8 cellular contexts compared by ENCODE assay signal in genomic region chr19:40425450-40426287, GRCh38. TPM values are rescaled to one million over a fixed set of nuclear protein-coding genes. Genes with fewer than 3 reads are reported as not detected.
DNase-seq lines count a peak whose midpoint lies in the region; ATAC-seq and TF ChIP-seq lines count a peak whose summit lies in the region.

Gene SERTAD1 (minus strand): TSS chr19:40425992. CDS start chr19:40423546, 2,446 bp downstream.

- H3K27me3 ChIP-seq in vagina: no peaks in the 10 kb centered on the region

- H3K4me1 ChIP-seq in vagina: peaks cover 47% of the 10 kb centered on the region

- intact Hi-C loops in left ventricle myocardium superior (cut with micrococcal nuclease) (no loop called here), vagina (cut with DNase I) (no loop called here)

- H3K9me3 ChIP-seq in vagina: no peaks in the 10 kb centered on the region

- peak within 1 kb of the TSS; percentile 99 for H3K27ac ChIP-seq in vagina

- H3K4me3 ChIP-seq in vagina: peak within 1 kb of the TSS; percentile 63 to 87

- ATAC-seq in GM18498 (IDR thresholded peaks at IDR 0.05; ENCODE audit: unreplicated experiment): peak; percentile 79
- ATAC-seq in HG02938 (IDR thresholded peaks at IDR 0.05; ENCODE audit: unreplicated experiment): peak; percentile 78
- peak; percentile 90 for ATAC-seq in left ventricle myocardium superior

- peak; percentile 53 to 99 (median 65) for TF ChIP-seq CTCF in vagina (IDR thresholded peaks at IDR 0.05)

- peak; percentile 78 to 98 for TF ChIP-seq POLR2A in vagina (IDR thresholded peaks at IDR 0.05)

- peaks cover 0 to 10% of the 10 kb centered on the region in 2 donors for H3K36me3 ChIP-seq in vagina

- DNase-seq in NCI-H187 (lab: John Stamatoyannopoulos, UW) (peak; percentile 99), T-helper 2 cell (peak; percentile 100), anterior cingulate cortex (lab: John Stamatoyannopoulos, UW) (peak; percentile 96 to 100 (median 100)), left ventricle myocardium superior (peak; percentile 100), pulmonary artery endothelial cell (ENCODE audit: low read depth, low spot score) (peak; percentile 98), vagina (ENCODE audit: extremely low spot score in 2 of 2) (peak; percentile 99 to 100)

RNA-seq across cellular contexts. Expression of gene SERTAD1, which starts in this region (rescaled TPM):
- total RNA-seq in left ventricle myocardium superior (8.9 TPM), pulmonary artery endothelial cell (18.8 and 22.9 TPM in 2 replicates), vagina (14.2 TPM)

Comparison
In these comparisons a context has a peak if more than half of its experiments do, and no peak if none do; other contexts are left out.
1. Peak in every context shown above with its lines: DNase-seq, ATAC-seq, H3K4me3 ChIP-seq and H3K27ac ChIP-seq.